ENCODE assay signal across 8 cellular contexts in genomic region chr3:141452045-141452444, GRCh38. TPM values are rescaled to one million over a fixed set of nuclear protein-coding genes. Genes with fewer than 3 reads are reported as not detected.
DNase-seq lines count a peak whose midpoint lies in the region; ATAC-seq and TF ChIP-seq lines count a peak whose summit lies in the region.

No MANE protein-coding gene starts in this region.

- ATAC-seq in activated CD4-positive, alpha-beta T cell treated with anti-CD3 and anti-CD28 coated beads for 36 hours, result peak; percentile 79
- ATAC-seq in GM19455 (IDR thresholded peaks at IDR 0.05; ENCODE audit: unreplicated experiment) (peak; percentile 56), HG03460 (IDR thresholded peaks at IDR 0.05; ENCODE audit: unreplicated experiment) (peak; percentile 78), lung (ENCODE audit: insufficient read depth, low FRiP score) (peak; percentile 57), HG03469 (IDR thresholded peaks at IDR 0.05; ENCODE audit: unreplicated experiment) (no peak)

- H3K36me3 ChIP-seq in lung (ENCODE audit: control insufficient read depth in 2 of 2, insufficient read depth in 2 of 2, low read length in 2 of 2), result peaks cover 3 to 4% of the 10 kb centered on the region in 2 donors

- no peaks in the 10 kb centered on the region for H3K9me3 Mint-ChIP-seq in activated CD4-positive, alpha-beta T cell treated with anti-CD3 and anti-CD28 coated beads for 36 hours (ENCODE audit: low read depth)

- no peak overlapping the region for H3K27ac Mint-ChIP-seq in activated CD4-positive, alpha-beta T cell treated with anti-CD3 and anti-CD28 coated beads for 36 hours

- no peak overlapping the region for H3K27ac ChIP-seq in RWPE1
- no peak overlapping the region for H3K27ac ChIP-seq in lung (ENCODE audit: low read depth in 1 of 2, low read length in 1 of 2)

- POLR2A ChIA-PET in activated CD4-positive, alpha-beta T cell treated with anti-CD3 and anti-CD28 coated beads for 36 hours (lab: Charles Lee), result no interaction called here
- POLR2A ChIA-PET in RWPE1 (lab: Yijun Ruan, JAX; ENCODE audit: low non-redundant PET), result no interaction called here

- TF ChIP-seq CTCF in RWPE1 (conservative IDR thresholded peaks at IDR 0.05; ENCODE audit: low read depth), result peak; percentile 62
- peak; percentile 83 for TF ChIP-seq CTCF in choroid plexus epithelial cell (conservative IDR thresholded peaks at IDR 0.05; ENCODE audit: low read depth, low read length)
- TF ChIP-seq CTCF in lung (IDR thresholded peaks at IDR 0.05; ENCODE audit: control extremely low read depth, extremely low read depth), result peak; percentile 47

- no peak overlapping the region for H3K4me3 Mint-ChIP-seq in activated CD4-positive, alpha-beta T cell treated with anti-CD3 and anti-CD28 coated beads for 36 hours

- H3K4me1 Mint-ChIP-seq in activated CD4-positive, alpha-beta T cell treated with anti-CD3 and anti-CD28 coated beads for 36 hours, result peaks cover 22% of the 10 kb centered on the region

- no peaks in the 10 kb centered on the region for H3K9me3 ChIP-seq in lung (ENCODE audit: control insufficient read depth in 2 of 2, insufficient read depth in 1 of 2, low read length in 1 of 2)

- no peaks in the 10 kb centered on the region for H3K36me3 Mint-ChIP-seq in activated CD4-positive, alpha-beta T cell treated with anti-CD3 and anti-CD28 coated beads for 36 hours (ENCODE audit: low read depth)

- peaks cover 0 to 4% of the 10 kb centered on the region in 2 donors for H3K4me1 ChIP-seq in lung (ENCODE audit: control insufficient read depth in 2 of 2, insufficient read depth in 2 of 2, low read length in 2 of 2)

- no peaks in the 10 kb centered on the region for H3K27me3 Mint-ChIP-seq in activated CD4-positive, alpha-beta T cell treated with anti-CD3 and anti-CD28 coated beads for 36 hours

- peak; percentile 63 for DNase-seq in activated CD4-positive, alpha-beta T cell treated with anti-CD3 and anti-CD28 coated beads for 36 hours
- DNase-seq in activated CD4-positive, alpha-beta T cell treated with anti-CD3 and anti-CD28 coated beads for 1 hour, result no peak
- peak; percentile 35 for DNase-seq in RWPE1 (ENCODE audit: low spot score)
- DNase-seq in choroid plexus epithelial cell (ENCODE audit: low read depth), result peak; percentile 88
- DNase-seq in lung (ENCODE audit: low spot score), result no peak

- intact Hi-C loops in activated CD4-positive, alpha-beta T cell treated with anti-CD3 and anti-CD28 coated beads for 36 hours (cut with DNase I, micrococcal nuclease), result loop anchor here (1.0 to 5.0 kb wide), 5 partner anchors 91 to 221 kb away; partner anchors contain the start of gene PXYLP1 (in 2 of the 2)

- CTCF ChIA-PET in activated CD4-positive, alpha-beta T cell treated with anti-CD3 and anti-CD28 coated beads for 36 hours (lab: Charles Lee), result interaction anchor here (0.6 to 11.8 kb wide), 23 partner anchors 8 to 216 kb away, joined by 3 to 354 read pairs (median 5); partner anchors contain the start of gene ZBTB38
- CTCF ChIA-PET in RWPE1 (lab: Yijun Ruan, JAX), result interaction anchor here (0.6 to 3.9 kb wide), 18 partner anchors 8 to 377 kb away, joined by 3 to 40 read pairs (median 4); no protein-coding TSS in a partner anchor

- no peaks in the 10 kb centered on the region for H3K27me3 ChIP-seq in lung (ENCODE audit: control insufficient read depth, insufficient read depth)

- H3K4me3 ChIP-seq in choroid plexus epithelial cell (ENCODE audit: low read depth, low read length) (no peak overlapping the region), lung (no peak overlapping the region)

RNA-seq across cellular contexts. Expression of gene RASA2, which starts 34.8 kb away (rescaled TPM):
- 10 to 100 TPM; 30.8 to 32.0 TPM for total RNA-seq in activated CD4-positive, alpha-beta T cell treated with anti-CD3 and anti-CD28 coated beads for 36 hours
- 10 to 100 TPM; 18.3 to 27.4 TPM for total RNA-seq in lung
- polyA plus RNA-seq in lung, result 1 to 10 TPM; 6.8 to 7.5 TPM

Comparison
In these comparisons a context has a peak if more than half of its experiments do, and no peak if none do; other contexts are left out.
1. DNase-seq: peak in activated CD4-positive, alpha-beta T cell treated with anti-CD3 and anti-CD28 coated beads for 36 hours (single experiment), RWPE1 (single experiment) and choroid plexus epithelial cell (single experiment); none in activated CD4-positive, alpha-beta T cell treated with anti-CD3 and anti-CD28 coated beads for 1 hour (single experiment) and lung (single experiment).
2. Peak in every context shown above with its lines, with median percentiles within 50 percentile points of each other: CTCF ChIP-seq.